In genomic region chr4:9604051-9604521, GRCh38 we compare ENCODE assay signal across 8 cellular contexts.
DNase-seq lines count a peak whose midpoint lies in the region; ATAC-seq and TF ChIP-seq lines count a peak whose summit lies in the region.
"Not testable (repeated sequence)": the region's sequence is repeated elsewhere in the genome, so short reads cannot be mapped to it uniquely, and the experiment has no call there.

No MANE protein-coding gene starts in this region.

- in situ Hi-C loops in KBM-7 (cut with MboI; ENCODE audit: low pct_unique_long_range_greater_than_20kb, low sequenced_read_pairs); brain microvascular endothelial cell (cut with HindIII; ENCODE audit: low pct_ligation_motif_present, low sequenced_read_pairs): not testable (repeated sequence)

- not testable (repeated sequence) for H3K9me3 ChIP-seq in BLaER1, right atrium auricular region

- not testable (repeated sequence) for H3K9me3 Mint-ChIP-seq in natural killer cell treated with Interleukin-12 subunit alpha and Interleukin-12 subunit beta and Interleukin-15 and Interleukin-18, amount 100 ng/mL, for 72 hours

- DNase-seq in KBM-7: peak; percentile 15
- DNase-seq in SIG-M5 (lab: John Stamatoyannopoulos, UW): peak; percentile 2
- peak; percentile 59 for DNase-seq in activated CD8-positive, alpha-beta memory T cell treated with anti-CD3 and anti-CD28 coated beads, Interleukin-2, amount 50 U/mL, for 48 hours
- DNase-seq in brain microvascular endothelial cell: peak; percentile 5
- DNase-seq in right atrium auricular region (ENCODE audit: low spot score): peak; percentile 59
- DNase-seq in natural killer cell treated with Interleukin-12 subunit alpha and Interleukin-12 subunit beta and Interleukin-15 and Interleukin-18, amount 100 ng/mL, for 72 hours (ENCODE audit: low spot score): not testable (repeated sequence)
- peak; percentile 15 for DNase-seq in stimulated activated CD8-positive, alpha-beta memory T cell treated with anti-CD3 and anti-CD28 coated beads, Interleukin-12 subunit alpha, Interleukin-12 subunit beta, amount 100 ng/mL, for 4 hours (ENCODE audit: low read depth)

- peaks cover 17% of the 10 kb centered on the region for H3K4me1 ChIP-seq in BLaER1
- H3K4me1 ChIP-seq in right atrium auricular region: not testable (repeated sequence)

- peak overlapping the region; percentile 92 to 96 for H3K27ac Mint-ChIP-seq in natural killer cell treated with Interleukin-12 subunit alpha and Interleukin-12 subunit beta and Interleukin-15 and Interleukin-18, amount 100 ng/mL, for 72 hours

- H3K4me1 Mint-ChIP-seq in natural killer cell treated with Interleukin-12 subunit alpha and Interleukin-12 subunit beta and Interleukin-15 and Interleukin-18, amount 100 ng/mL, for 72 hours (ENCODE audit: low read depth in 2 of 2): peaks cover 31 to 48% of the 10 kb centered on the region in 2 donors

- not testable (repeated sequence) for TF ChIP-seq CTCF in brain microvascular endothelial cell (IDR thresholded peaks at IDR 0.05; ENCODE audit: low read depth, low read length, missing control alignments); right atrium auricular region (IDR thresholded peaks at IDR 0.05)

- ATAC-seq in natural killer cell treated with Interleukin-12 subunit alpha and Interleukin-12 subunit beta and Interleukin-15 and Interleukin-18, amount 100 ng/mL, for 72 hours: not testable (repeated sequence)

- not testable (repeated sequence) for H3K36me3 ChIP-seq in BLaER1; brain microvascular endothelial cell (replicated peaks); right atrium auricular region

- peak overlapping the region; percentile 92 for H3K4me3 Mint-ChIP-seq in natural killer cell treated with Interleukin-12 subunit alpha and Interleukin-12 subunit beta and Interleukin-15 and Interleukin-18, amount 100 ng/mL, for 72 hours

- H3K4me2 ChIP-seq in BLaER1: 0 out of 2 replicates have a peak overlapping the region, but pooled peaks have one; percentile 32

- not testable (repeated sequence) for H4K20me1 ChIP-seq in BLaER1

- not testable (repeated sequence) for H3K4me3 ChIP-seq in BLaER1; brain microvascular endothelial cell (ENCODE audit: low read depth, low read length)
- H3K4me3 ChIP-seq in right atrium auricular region: peak overlapping the region in 1 of 2 donors; percentile 27

- H3K27me3 Mint-ChIP-seq in natural killer cell treated with Interleukin-12 subunit alpha and Interleukin-12 subunit beta and Interleukin-15 and Interleukin-18, amount 100 ng/mL, for 72 hours: not testable (repeated sequence)

- not testable (repeated sequence) for H3K27me3 ChIP-seq in BLaER1; brain microvascular endothelial cell (replicated peaks); right atrium auricular region

- not testable (repeated sequence) for H3K27ac ChIP-seq in BLaER1, brain microvascular endothelial cell, right atrium auricular region

- not testable (repeated sequence) for H3K9ac ChIP-seq in BLaER1

- not testable (repeated sequence) for H3K36me3 Mint-ChIP-seq in natural killer cell treated with Interleukin-12 subunit alpha and Interleukin-12 subunit beta and Interleukin-15 and Interleukin-18, amount 100 ng/mL, for 72 hours
